Comparison of ENCODE assay signal across 18 cellular contexts in genomic region chr17:32502013-32502412, GRCh38. TPM values are rescaled to one million over a fixed set of nuclear protein-coding genes. Genes with fewer than 3 reads are reported as not detected.
DNase-seq lines count a peak whose midpoint lies in the region; ATAC-seq and TF ChIP-seq lines count a peak whose summit lies in the region.
"Had no signal": no experiment of that assay in that cellular context is flagged by ENCODE, and none has a peak within 500 bp of the region (broad histone marks: within the 10 kb centered on the region; RNA-seq: fewer than 3 reads in every experiment).

No MANE protein-coding gene starts in this region.

- no peaks in the 10 kb centered on the region for H3K79me2 ChIP-seq in SK-N-SH (ENCODE audit: insufficient read depth)

- H3K4me2 ChIP-seq in SK-N-SH, result no peak overlapping the region

- peak overlapping the region; percentile 15 to 66 (median 40) for H3K4me3 Mint-ChIP-seq in CD4-positive, CD25-positive, alpha-beta regulatory T cell
- H3K4me3 Mint-ChIP-seq in activated T-helper 17 cell treated with anti-CD3 and anti-CD28 coated beads, Interleukin-2, amount 50 U/mL, for 72 hours, result no peak overlapping the region
- H3K4me3 Mint-ChIP-seq in naive thymus-derived CD8-positive, alpha-beta T cell, result peak overlapping the region in 9 of 10 donors; percentile 46 to 84 (median 70)

- peak overlapping the region; percentile 98 to 99 (median 99) for H3K27ac Mint-ChIP-seq in CD4-positive, CD25-positive, alpha-beta regulatory T cell
- H3K27ac Mint-ChIP-seq in activated T-helper 17 cell treated with anti-CD3 and anti-CD28 coated beads, Interleukin-2, amount 50 U/mL, for 72 hours, result peak overlapping the region; percentile 28
- H3K27ac Mint-ChIP-seq in naive thymus-derived CD8-positive, alpha-beta T cell, result peak overlapping the region; percentile 91 to 100 (median 98)

- no peak overlapping the region for H2AFZ ChIP-seq in SK-N-SH (ENCODE audit: low read depth)
- H2AFZ ChIP-seq: GM23248 had no signal

- CTCF ChIA-PET in SK-N-SH (lab: Yijun Ruan, JAX), result no interaction called here

- H3K9me2 ChIP-seq in SK-N-SH, result no peaks in the 10 kb centered on the region

- no peak for TF ChIP-seq EP300 in SK-N-SH (IDR thresholded peaks at IDR 0.05; ENCODE audit: borderline replicate concordance in 1 of 2, low read depth in 1 of 2, low read length in 1 of 2)

- no peak overlapping the region for H3K9ac ChIP-seq in SK-N-SH
- H3K9ac ChIP-seq: GM23248 had no signal

- no peaks in the 10 kb centered on the region for H3K27me3 ChIP-seq in SK-N-SH (ENCODE audit: insufficient read depth)
- H3K27me3 ChIP-seq in CD4-positive, CD25-positive, alpha-beta regulatory T cell (ENCODE audit: control insufficient read depth, insufficient read depth, low read length), result no peaks in the 10 kb centered on the region
- H3K27me3 ChIP-seq: pancreas, Peyer's patch, stomach had no signal

- ATAC-seq in SK-N-SH treated with all-trans-retinoic acid at 6 μM for 48 hours (no peak), Right ventricle myocardium inferior (no peak)
- ATAC-seq in CD4-positive, CD25-positive, alpha-beta regulatory T cell (ENCODE audit: low read depth in 2 of 2), result no peak
- ATAC-seq in activated T-helper 17 cell treated with anti-CD3 and anti-CD28 coated beads, Interleukin-2, amount 50 U/mL, for 72 hours (replicated peaks), result no peak
- no peak for ATAC-seq in naive thymus-derived CD8-positive, alpha-beta T cell
- ATAC-seq: pancreas had no signal

- 98% methylated on average over 3 of the region's 3 CpGs for WGBS in SK-N-SH (ENCODE audit: low lambda C conversion rate)

- H3F3A ChIP-seq in SK-N-SH (replicated peaks; ENCODE audit: insufficient read depth), result no peaks in the 10 kb centered on the region

- H3K4me3 ChIP-seq in SK-N-SH (ENCODE audit: low read depth in 2 of 2, low read length in 1 of 2), result no peak overlapping the region
- H3K4me3 ChIP-seq in CD4-positive, CD25-positive, alpha-beta regulatory T cell (ENCODE audit: low read depth, low read length), result no peak overlapping the region
- H3K4me3 ChIP-seq: GM23248, pancreas, Peyer's patch, stomach had no signal

- peaks cover 6 to 7% of the 10 kb centered on the region in 2 experiments; a peak in 3 of 4 replicates for H3K4me1 ChIP-seq in SK-N-SH (ENCODE audit: control insufficient read depth in 1 of 2, insufficient read depth in 2 of 2, low read depth in 1 of 2, low read length in 1 of 2)
- peaks cover 50% of the 10 kb centered on the region for H3K4me1 ChIP-seq in CD4-positive, CD25-positive, alpha-beta regulatory T cell (ENCODE audit: control insufficient read depth, insufficient read depth, low read length, poor library complexity, severe bottlenecking)
- H3K4me1 ChIP-seq: pancreas had no signal

- TF ChIP-seq CTCF in SK-N-SH (IDR thresholded peaks at IDR 0.05), result no peak

- H3K36me3 Mint-ChIP-seq in CD4-positive, CD25-positive, alpha-beta regulatory T cell, result no peaks in the 10 kb centered on the region
- H3K36me3 Mint-ChIP-seq in activated T-helper 17 cell treated with anti-CD3 and anti-CD28 coated beads, Interleukin-2, amount 50 U/mL, for 72 hours (ENCODE audit: low read depth), result no peaks in the 10 kb centered on the region
- H3K36me3 Mint-ChIP-seq in naive thymus-derived CD8-positive, alpha-beta T cell, result no peaks in the 10 kb centered on the region

- H3K27me3 Mint-ChIP-seq in CD4-positive, CD25-positive, alpha-beta regulatory T cell, result no peaks in the 10 kb centered on the region
- H3K27me3 Mint-ChIP-seq in activated T-helper 17 cell treated with anti-CD3 and anti-CD28 coated beads, Interleukin-2, amount 50 U/mL, for 72 hours, result no peaks in the 10 kb centered on the region
- no peaks in the 10 kb centered on the region for H3K27me3 Mint-ChIP-seq in naive thymus-derived CD8-positive, alpha-beta T cell

- intact Hi-C loops in posterior vena cava (cut with DNase I), result no loop called here
- intact Hi-C loops in Right ventricle myocardium inferior (cut with DNase I), result no loop called here

- H3K4me1 Mint-ChIP-seq in CD4-positive, CD25-positive, alpha-beta regulatory T cell, result peaks cover 27 to 73% (median 46%) of the 10 kb centered on the region in 4 donors
- peaks cover 37% of the 10 kb centered on the region for H3K4me1 Mint-ChIP-seq in activated T-helper 17 cell treated with anti-CD3 and anti-CD28 coated beads, Interleukin-2, amount 50 U/mL, for 72 hours
- peaks cover 33 to 82% (median 70%) of the 10 kb centered on the region in 4 donors for H3K4me1 Mint-ChIP-seq in naive thymus-derived CD8-positive, alpha-beta T cell

- POLR2A ChIA-PET in SK-N-SH (lab: Yijun Ruan, JAX), result no interaction called here
- POLR2A ChIA-PET in naive thymus-derived CD8-positive, alpha-beta T cell (lab: Charles Lee), result interaction anchor here (22.8 to 36.8 kb wide), 2 partner anchors 8 to 14 kb away, joined by 889 read pairs; partner anchors contain the start of gene CDK5R1

- no peaks in the 10 kb centered on the region for H4K20me1 ChIP-seq in SK-N-SH (ENCODE audit: insufficient read depth)

- DNase-seq in SK-N-SH, result no peak
- DNase-seq in CD4-positive, CD25-positive, alpha-beta regulatory T cell, result no peak
- DNase-seq in naive thymus-derived CD8-positive, alpha-beta T cell, result no peak
- no peak for DNase-seq in HUDEP-2 (lab: John Stamatoyannopoulos, UW; ENCODE audit: unreplicated experiment in 76 of 76)
- DNase-seq in posterior vena cava (ENCODE audit: low spot score), result no peak
- DNase-seq in Right ventricle myocardium inferior (ENCODE audit: missing footprints), result no peak
- DNase-seq: activated CD4-positive, alpha-beta T cell treated with anti-CD3 and anti-CD28 coated beads, Interleukin-2, amount 50 U/mL, for 48 hours; GM23248; head of caudate nucleus; KBM-7; NCI-H1694; NCI-H226; pancreas; stomach had no signal

- peaks cover 0 to 1% (median 0%) of the 10 kb centered on the region in 7 donors for H3K9me3 Mint-ChIP-seq in CD4-positive, CD25-positive, alpha-beta regulatory T cell
- no peaks in the 10 kb centered on the region for H3K9me3 Mint-ChIP-seq in activated T-helper 17 cell treated with anti-CD3 and anti-CD28 coated beads, Interleukin-2, amount 50 U/mL, for 72 hours
- H3K9me3 Mint-ChIP-seq in naive thymus-derived CD8-positive, alpha-beta T cell, result peaks cover 0 to 1% (median 0%) of the 10 kb centered on the region in 9 donors

- no peaks in the 10 kb centered on the region for H3K36me3 ChIP-seq in SK-N-SH (replicated peaks in 1 of 2; ENCODE audit: control insufficient read depth in 1 of 2, insufficient read depth in 2 of 2, low read length in 1 of 2)
- no peaks in the 10 kb centered on the region for H3K36me3 ChIP-seq in CD4-positive, CD25-positive, alpha-beta regulatory T cell (ENCODE audit: control insufficient read depth, insufficient read depth, low read length)
- H3K36me3 ChIP-seq: pancreas had no signal

- no peak for TF ChIP-seq RAD21 in SK-N-SH (IDR thresholded peaks at IDR 0.05; ENCODE audit: low read length)

- H3K9me3 ChIP-seq in SK-N-SH, result no peaks in the 10 kb centered on the region
- no peaks in the 10 kb centered on the region for H3K9me3 ChIP-seq in CD4-positive, CD25-positive, alpha-beta regulatory T cell (ENCODE audit: control insufficient read depth in 2 of 2, low read length in 2 of 2)
- H3K9me3 ChIP-seq: pancreas, Peyer's patch, stomach had no signal

- no peak overlapping the region for H3K27ac ChIP-seq in SK-N-SH (ENCODE audit: low read depth in 2 of 2, low read length in 1 of 2)
- peak overlapping the region; percentile 85 for H3K27ac ChIP-seq in CD4-positive, CD25-positive, alpha-beta regulatory T cell (ENCODE audit: insufficient read depth, low read length, poor library complexity, severe bottlenecking)
- H3K27ac ChIP-seq: 22Rv1, GM23248, pancreas had no signal

TF ChIP-seq in SK-N-SH, 30 proteins besides CTCF, POLR2A, EP300 and RAD21:
- TF ChIP-seq GABPA (IDR thresholded peaks at IDR 0.05; ENCODE audit: low read depth) (no peak), RXRA (IDR thresholded peaks at IDR 0.05; ENCODE audit: borderline replicate concordance, low read depth) (no peak), EZH2phosphoT487 (IDR thresholded peaks at IDR 0.05; ENCODE audit: borderline replicate concordance, low read depth) (no peak), JUND (IDR thresholded peaks at IDR 0.05) (no peak), GATA2 (CRISPR knock-in tag; IDR thresholded peaks at IDR 0.05) (no peak), RCOR1 (IDR thresholded peaks at IDR 0.05; ENCODE audit: low read length) (no peak), SMC3 (IDR thresholded peaks at IDR 0.05; ENCODE audit: low read depth, low read length) (no peak), FOSL2 (IDR thresholded peaks at IDR 0.05; ENCODE audit: borderline replicate concordance, low read depth) (no peak)
- TF ChIP-seq, protein P1, sequence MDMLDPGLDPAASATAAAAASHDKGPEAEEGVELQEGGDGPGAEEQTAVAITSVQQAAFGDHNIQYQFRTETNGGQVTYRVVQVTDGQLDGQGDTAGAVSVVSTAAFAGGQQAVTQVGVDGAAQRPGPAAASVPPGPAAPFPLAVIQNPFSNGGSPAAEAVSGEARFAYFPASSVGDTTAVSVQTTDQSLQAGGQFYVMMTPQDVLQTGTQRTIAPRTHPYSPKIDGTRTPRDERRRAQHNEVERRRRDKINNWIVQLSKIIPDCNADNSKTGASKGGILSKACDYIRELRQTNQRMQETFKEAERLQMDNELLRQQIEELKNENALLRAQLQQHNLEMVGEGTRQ (IDR thresholded peaks at IDR 0.05; ENCODE audit: borderline replicate concordance, low read depth, low read length), result no peak

RNA-seq across cellular contexts. Expression of gene CDK5R1, which starts 15.2 kb away (rescaled TPM):
- 1.0 and 1.4 TPM in 2 replicates for polyA plus RNA-seq in SK-N-SH (2012; rRNA removed)
- polyA plus RNA-seq in SK-N-SH (2012; cell fraction: cytosol; rRNA removed), result 1.3 and 2.0 TPM in 2 replicates
- polyA plus RNA-seq in SK-N-SH (2012; cell fraction: nucleus; rRNA removed), result 2.4 and 2.9 TPM in 2 replicates
- 6.3 TPM for total RNA-seq in CD4-positive, CD25-positive, alpha-beta regulatory T cell
- 1 to 10 TPM; 3.5 to 8.9 (median 5.0) TPM for polyA plus RNA-seq in CD4-positive, CD25-positive, alpha-beta regulatory T cell
- total RNA-seq in activated T-helper 17 cell treated with anti-CD3 and anti-CD28 coated beads, Interleukin-2, amount 50 U/mL, for 72 hours, result 10 to 100 TPM in 1 of 2 donors, 1 to 10 TPM in 1; 3.6 to 13.0 TPM
- total RNA-seq in naive thymus-derived CD8-positive, alpha-beta T cell, result 10 to 100 TPM; 17.6 to 17.8 TPM
- 10 to 100 TPM in 1 of 3 donors, 1 to 10 TPM in 2; 5.9 to 12.0 (median 9.6) TPM for polyA plus RNA-seq in naive thymus-derived CD8-positive, alpha-beta T cell
- total RNA-seq in posterior vena cava (1 to 10 TPM in 1 of 2 donors, under 1 TPM in 1; 0.93 to 1.3 TPM), Right ventricle myocardium inferior (1.3 TPM)

RNA-seq across cellular contexts. Expression of gene PSMD11, which starts 57.7 kb away (rescaled TPM):
- polyA plus RNA-seq in SK-N-SH (2012; rRNA removed), result 63.1 and 81.9 TPM in 2 replicates
- polyA plus RNA-seq in SK-N-SH (2012; cell fraction: cytosol; rRNA removed), result 55.5 and 60.2 TPM in 2 replicates
- 53.6 and 83.8 TPM in 2 replicates for polyA plus RNA-seq in SK-N-SH (2012; cell fraction: nucleus; rRNA removed)
- total RNA-seq in CD4-positive, CD25-positive, alpha-beta regulatory T cell, result 92.4 TPM
- polyA plus RNA-seq in CD4-positive, CD25-positive, alpha-beta regulatory T cell, result 100 to 1,000 TPM; 125 to 156 (median 142) TPM
- 100 to 1,000 TPM; 108 to 161 TPM for total RNA-seq in activated T-helper 17 cell treated with anti-CD3 and anti-CD28 coated beads, Interleukin-2, amount 50 U/mL, for 72 hours
- total RNA-seq in naive thymus-derived CD8-positive, alpha-beta T cell, result 10 to 100 TPM; 64.9 to 72.2 TPM
- polyA plus RNA-seq in naive thymus-derived CD8-positive, alpha-beta T cell, result 100 to 1,000 TPM; 102 to 122 (median 112) TPM
- total RNA-seq in posterior vena cava (10 to 100 TPM; 50.1 to 57.0 TPM), Right ventricle myocardium inferior (57.0 TPM)

Comparison
In these comparisons a context has a peak if more than half of its experiments do, and no peak if none do; other contexts are left out.
1. H3K27ac Mint-ChIP-seq: peak in every context shown above with its lines; median percentile 99 in CD4-positive, CD25-positive, alpha-beta regulatory T cell; 98 in naive thymus-derived CD8-positive, alpha-beta T cell; 28 in activated T-helper 17 cell treated with anti-CD3 and anti-CD28 coated beads, Interleukin-2, amount 50 U/mL, for 72 hours.